2 cellular contexts compared by ENCODE assay signal in the genomic region with DNA sequence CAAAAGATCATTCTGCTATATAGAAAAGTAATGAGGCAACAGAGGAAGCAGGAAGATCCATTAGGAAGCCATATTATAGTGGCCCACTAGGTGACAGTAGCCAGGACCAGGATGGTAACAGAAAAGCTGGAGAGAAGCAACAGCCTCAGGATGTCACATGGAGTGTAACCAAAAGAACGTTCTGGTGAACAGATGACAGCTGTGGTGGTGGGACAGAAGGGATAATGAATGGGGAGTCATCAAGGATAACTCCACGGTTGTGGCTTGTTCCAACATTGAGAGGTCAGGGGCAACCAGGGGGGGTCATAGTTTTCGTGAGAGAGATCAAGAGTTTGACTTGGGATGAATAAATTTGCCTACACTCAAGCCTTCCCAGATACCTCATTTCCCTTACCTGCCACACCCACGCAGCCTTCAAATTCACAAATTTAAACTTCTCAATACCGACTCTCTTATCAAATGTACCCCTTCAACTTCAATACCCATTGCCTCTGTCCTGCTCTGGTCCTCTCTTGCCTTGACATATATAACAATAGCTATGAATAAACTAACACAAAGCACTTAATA.
TF ChIP-seq lines count a peak whose summit lies in the region.

No MANE protein-coding gene starts in this region.

TF ChIP-seq in HepG2, 621 proteins besides CTCF, POLR2A, EP300 and RAD21:
- peak; percentile 57 for TF ChIP-seq AGO2 (optimal IDR thresholded peaks at IDR 0.05; ENCODE audit: low read depth, low read length)
- TF ChIP-seq ZBTB7A (CRISPR knock-in tag; IDR thresholded peaks at IDR 0.05) = no peak
- TF ChIP-seq GZF1 (CRISPR knock-in tag; IDR thresholded peaks at IDR 0.05) = no peak
- no peak for TF ChIP-seq RARA (CRISPR knock-in tag; IDR thresholded peaks at IDR 0.05)
- TF ChIP-seq RBFOX2 (IDR thresholded peaks at IDR 0.05; ENCODE audit: low read depth, low read length) = peak; percentile 64
- TF ChIP-seq POLR2AphosphoS5 (IDR thresholded peaks at IDR 0.05; ENCODE audit: low read depth, low read length) = 0 out of 2 replicates have a peak, but pooled peaks have one; percentile 14

TF ChIP-seq in endothelial cell of umbilical vein, 7 proteins besides CTCF, POLR2A, EP300 and RAD21:
- TF ChIP-seq FOS (IDR thresholded peaks at IDR 0.05; ENCODE audit: borderline replicate concordance, insufficient read depth, low read length) (no peak), GATA2 (IDR thresholded peaks at IDR 0.05; ENCODE audit: insufficient read depth, insufficient read length, low read depth, low read length) (no peak)
